Comparison of ENCODE assay signal across 9 cellular contexts in the genomic region with DNA sequence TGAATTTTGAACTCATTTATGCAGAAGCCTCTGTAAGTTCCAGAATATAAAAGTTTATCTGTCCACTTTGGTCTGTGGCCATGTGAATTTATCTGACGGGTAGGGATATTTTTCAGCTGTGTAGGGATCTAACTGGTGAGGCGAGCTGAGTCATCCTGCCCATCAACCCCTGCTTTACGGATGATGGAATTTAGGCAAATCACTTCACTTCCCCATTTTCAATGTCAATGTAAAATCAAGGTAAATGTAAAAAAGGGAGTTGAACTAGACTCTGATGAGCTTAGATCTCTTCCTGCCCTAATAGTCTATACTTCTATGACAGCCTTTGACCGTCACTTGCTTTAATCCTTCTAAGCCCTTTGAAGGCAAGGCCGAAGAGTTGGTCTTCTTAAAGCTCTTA. TPM values are rescaled to one million over a fixed set of nuclear protein-coding genes. Genes with fewer than 3 reads are reported as not detected.
A peak's percentile ranks its signal among the peaks of the same experiment; 100 is the strongest.
DNase-seq lines count a peak whose midpoint lies in the region; ATAC-seq and TF ChIP-seq lines count a peak whose summit lies in the region.
"Had no signal": no experiment of that assay in that cellular context is flagged by ENCODE, and none has a peak within 500 bp of the region (broad histone marks: within the 10 kb centered on the region; RNA-seq: fewer than 3 reads in every experiment).

No MANE protein-coding gene starts in this region.

- peak overlapping the region in 1 of 8 donors; percentile 94 for H3K4me3 ChIP-seq in spleen

- H3K9me3 Mint-ChIP-seq in activated CD8-positive, alpha-beta memory T cell treated with anti-CD3 and anti-CD28 coated beads, Interleukin-2, amount 10 ng/mL, durations not matched to agents 7 days and 5 days (ENCODE audit: low read depth): no peaks in the 10 kb centered on the region
- no peaks in the 10 kb centered on the region for H3K9me3 Mint-ChIP-seq in activated T-helper 17 cell treated with anti-CD3 and anti-CD28 coated beads, Interleukin-2, amount 50 U/mL, for 72 hours

- H3K4me3 Mint-ChIP-seq in activated CD8-positive, alpha-beta memory T cell treated with anti-CD3 and anti-CD28 coated beads, Interleukin-2, amount 10 ng/mL, durations not matched to agents 7 days and 5 days: no peak overlapping the region
- peak overlapping the region; percentile 97 for H3K4me3 Mint-ChIP-seq in activated T-helper 17 cell treated with anti-CD3 and anti-CD28 coated beads, Interleukin-2, amount 50 U/mL, for 72 hours

- peak overlapping the region; percentile 96 to 100 (median 98) for H3K27ac ChIP-seq in spleen

- intact Hi-C loops in spleen (cut with DNase I; ENCODE audit: low total_unique reads): no loop called here

- 48 to 58% (median 48%) methylated on average over 5 of the region's 5 CpGs for WGBS in spleen, 5 donors

- CTCF ChIA-PET in activated CD8-positive, alpha-beta memory T cell treated with anti-CD3 and anti-CD28 coated beads, Interleukin-2, amount 10 ng/mL, durations not matched to agents 7 days and 5 days (lab: Charles Lee): interaction anchor here (4.2 kb wide), 1 partner anchor 111 kb away, joined by 29 read pairs; no protein-coding TSS in a partner anchor

- H3K27me3 Mint-ChIP-seq in activated CD8-positive, alpha-beta memory T cell treated with anti-CD3 and anti-CD28 coated beads, Interleukin-2, amount 10 ng/mL, durations not matched to agents 7 days and 5 days: no peaks in the 10 kb centered on the region
- H3K27me3 Mint-ChIP-seq in activated T-helper 17 cell treated with anti-CD3 and anti-CD28 coated beads, Interleukin-2, amount 50 U/mL, for 72 hours: no peaks in the 10 kb centered on the region

- no peak for TF ChIP-seq POLR2A in spleen (IDR thresholded peaks at IDR 0.05)

- no peaks in the 10 kb centered on the region for H3K36me3 ChIP-seq in spleen

- no peak for ATAC-seq in activated CD8-positive, alpha-beta memory T cell treated with anti-CD3 and anti-CD28 coated beads, Interleukin-2, amount 10 ng/mL, durations not matched to agents 7 days and 5 days
- no peak for ATAC-seq in activated T-helper 17 cell treated with anti-CD3 and anti-CD28 coated beads, Interleukin-2, amount 50 U/mL, for 72 hours (replicated peaks)
- no peak for ATAC-seq in HG02885 (IDR thresholded peaks at IDR 0.05; ENCODE audit: poor library complexity, unreplicated experiment)
- ATAC-seq: SK-N-SH treated with all-trans-retinoic acid at 6 μM for 48 hours had no signal

- H3K36me3 Mint-ChIP-seq in activated CD8-positive, alpha-beta memory T cell treated with anti-CD3 and anti-CD28 coated beads, Interleukin-2, amount 10 ng/mL, durations not matched to agents 7 days and 5 days: peaks cover 15% of the 10 kb centered on the region
- no peaks in the 10 kb centered on the region for H3K36me3 Mint-ChIP-seq in activated T-helper 17 cell treated with anti-CD3 and anti-CD28 coated beads, Interleukin-2, amount 50 U/mL, for 72 hours (ENCODE audit: low read depth)

- H3K27ac Mint-ChIP-seq in activated CD8-positive, alpha-beta memory T cell treated with anti-CD3 and anti-CD28 coated beads, Interleukin-2, amount 10 ng/mL, durations not matched to agents 7 days and 5 days: peak overlapping the region; percentile 70
- peak overlapping the region; percentile 58 for H3K27ac Mint-ChIP-seq in activated T-helper 17 cell treated with anti-CD3 and anti-CD28 coated beads, Interleukin-2, amount 50 U/mL, for 72 hours

- peaks cover 0 to 24% (median 0%) of the 10 kb centered on the region in 7 donors for H3K27me3 ChIP-seq in spleen (replicated peaks in 1 of 7)

- H3K9me3 ChIP-seq in spleen: no peaks in the 10 kb centered on the region

- no peak for DNase-seq in activated CD8-positive, alpha-beta memory T cell treated with anti-CD3 and anti-CD28 coated beads, Interleukin-2, amount 10 ng/mL, durations not matched to agents 7 days and 5 days
- DNase-seq in activated CD8-positive, alpha-beta memory T cell treated with anti-CD3 and anti-CD28 coated beads, Interleukin-2, amount 50 U/mL, for 48 hours: no peak
- DNase-seq in Kasumi-1 (lab: John Stamatoyannopoulos, UW) (peak; percentile 32 to 38), spleen (no peak), COLO668 (lab: John Stamatoyannopoulos, UW; ENCODE audit: unreplicated experiment) (no peak), cerebellar cortex (ENCODE audit: low spot score) (no peak)

- TF ChIP-seq CTCF in spleen (IDR thresholded peaks at IDR 0.05 in 8 of 11, conservative IDR thresholded peaks at IDR 0.05 in 3 of 11): no peak

- H3K4me1 ChIP-seq in spleen: peaks cover 12 to 59% (median 41%) of the 10 kb centered on the region in 6 donors

- peaks cover 41% of the 10 kb centered on the region for H3K4me1 Mint-ChIP-seq in activated CD8-positive, alpha-beta memory T cell treated with anti-CD3 and anti-CD28 coated beads, Interleukin-2, amount 10 ng/mL, durations not matched to agents 7 days and 5 days
- H3K4me1 Mint-ChIP-seq in activated T-helper 17 cell treated with anti-CD3 and anti-CD28 coated beads, Interleukin-2, amount 50 U/mL, for 72 hours: peaks cover 21% of the 10 kb centered on the region

RNA-seq across cellular contexts. Expression of gene SLC16A6, which starts 2.6 kb away (rescaled TPM):
- 10 to 100 TPM in 1 of 2 experiments, 1 to 10 TPM in 1; 6.0 to 10.7 TPM for total RNA-seq in activated CD8-positive, alpha-beta memory T cell treated with anti-CD3 and anti-CD28 coated beads, Interleukin-2, amount 10 ng/mL, durations not matched to agents 7 days and 5 days
- 1 to 10 TPM in 1 of 2 donors, under 1 TPM in 1; 0.64 to 5.5 TPM for total RNA-seq in activated T-helper 17 cell treated with anti-CD3 and anti-CD28 coated beads, Interleukin-2, amount 50 U/mL, for 72 hours
- 1 to 10 TPM; 4.4 to 8.7 (median 7.1) TPM for total RNA-seq in spleen
- 1 to 10 TPM; 1.5 to 2.1 (median 1.8) TPM for polyA plus RNA-seq in spleen

RNA-seq across cellular contexts. Expression of gene ARSG, which starts 2.9 kb away (rescaled TPM):
- 10 to 100 TPM; 12.5 to 24.6 TPM for total RNA-seq in activated CD8-positive, alpha-beta memory T cell treated with anti-CD3 and anti-CD28 coated beads, Interleukin-2, amount 10 ng/mL, durations not matched to agents 7 days and 5 days
- total RNA-seq in activated T-helper 17 cell treated with anti-CD3 and anti-CD28 coated beads, Interleukin-2, amount 50 U/mL, for 72 hours: 1 to 10 TPM; 4.8 to 6.3 TPM
- 10 to 100 TPM; 10.4 to 24.3 (median 18.7) TPM for total RNA-seq in spleen
- 1 to 10 TPM; 1.5 to 2.3 (median 2.1) TPM for polyA plus RNA-seq in spleen

RNA-seq across cellular contexts. Expression of gene AMZ2, which starts 40.5 kb away (rescaled TPM):
- 100 to 1,000 TPM; 106 to 107 TPM for total RNA-seq in activated CD8-positive, alpha-beta memory T cell treated with anti-CD3 and anti-CD28 coated beads, Interleukin-2, amount 10 ng/mL, durations not matched to agents 7 days and 5 days
- total RNA-seq in activated T-helper 17 cell treated with anti-CD3 and anti-CD28 coated beads, Interleukin-2, amount 50 U/mL, for 72 hours: 100 to 1,000 TPM; 100 to 112 TPM
- total RNA-seq in spleen: 10 to 100 TPM; 40.4 to 55.0 (median 49.2) TPM
- 10 to 100 TPM; 60.1 to 75.1 (median 64.4) TPM for polyA plus RNA-seq in spleen

Comparison
In these comparisons a context has a peak if more than half of its experiments do, and no peak if none do; other contexts are left out.
1. DNase-seq: peak in Kasumi-1 (2 of 2); none in activated CD8-positive, alpha-beta memory T cell treated with anti-CD3 and anti-CD28 coated beads, Interleukin-2, amount 10 ng/mL, durations not matched to agents 7 days and 5 days (single experiment), activated CD8-positive, alpha-beta memory T cell treated with anti-CD3 and anti-CD28 coated beads, Interleukin-2, amount 50 U/mL, for 48 hours (single experiment), spleen (single experiment), COLO668 (single experiment) and cerebellar cortex (single experiment).